1 cellular context compared by ENCODE assay signal in the genomic region with DNA sequence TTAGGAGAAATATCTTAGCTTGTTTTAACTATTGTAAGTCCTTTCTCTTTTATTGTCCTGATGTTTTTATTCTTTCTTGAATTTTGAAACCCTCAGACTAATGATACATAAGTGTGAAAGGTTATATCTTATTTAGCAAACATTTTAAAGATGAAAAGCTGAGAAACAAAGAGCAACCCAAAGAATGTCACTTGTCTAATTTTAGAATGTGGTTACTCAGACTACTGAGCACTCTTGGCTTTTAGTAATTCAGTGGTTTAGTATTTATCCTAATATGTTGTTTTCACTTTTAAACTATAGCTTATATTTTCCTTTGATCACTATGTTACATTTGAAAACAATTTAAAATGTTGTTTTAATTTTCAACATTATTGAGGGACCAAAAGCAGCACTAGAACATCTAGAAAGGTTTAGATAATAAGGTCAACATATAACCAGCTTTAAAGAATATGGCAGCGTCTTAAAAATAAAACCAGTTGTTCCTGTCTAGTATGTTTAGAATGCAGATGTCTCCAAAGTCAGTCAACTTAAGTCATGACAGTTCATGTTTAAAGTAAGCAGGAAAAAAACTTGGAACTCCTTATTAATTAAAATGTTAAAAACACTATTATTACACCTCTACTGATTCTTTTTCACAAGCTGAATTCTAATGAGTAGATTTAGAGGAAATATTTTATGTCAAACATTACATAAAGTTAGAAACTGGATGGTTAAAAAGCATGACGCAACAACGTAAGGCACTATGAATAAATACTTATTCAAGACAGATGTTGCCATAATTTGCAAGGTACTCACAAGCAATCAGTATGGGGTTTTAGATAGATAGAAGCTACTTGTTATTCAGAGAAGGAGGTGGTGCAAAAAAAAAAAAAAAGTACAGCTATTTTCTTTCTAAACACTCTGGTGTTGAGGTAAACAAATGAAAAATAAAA.
TF ChIP-seq lines count a peak whose summit lies in the region.

No MANE protein-coding gene starts in this region.

TF ChIP-seq in SK-N-SH treated with all-trans-retinoic acid at 6 μM for 48 hours, 23 proteins besides CTCF, POLR2A, EP300 and RAD21 (continued from another document):
- TF ChIP-seq ESRRG (CRISPR knock-in tag; IDR thresholded peaks at IDR 0.05): no peak
- no peak for TF ChIP-seq ZFP30 (CRISPR knock-in tag; IDR thresholded peaks at IDR 0.05)
- no peak for TF ChIP-seq ZNF565 (CRISPR knock-in tag; conservative IDR thresholded peaks at IDR 0.05; ENCODE audit: low read depth)
- no peak for TF ChIP-seq PPARA (CRISPR knock-in tag; IDR thresholded peaks at IDR 0.05; ENCODE audit: borderline replicate concordance)
